19 cellular contexts compared by ENCODE assay signal in the genomic region with DNA sequence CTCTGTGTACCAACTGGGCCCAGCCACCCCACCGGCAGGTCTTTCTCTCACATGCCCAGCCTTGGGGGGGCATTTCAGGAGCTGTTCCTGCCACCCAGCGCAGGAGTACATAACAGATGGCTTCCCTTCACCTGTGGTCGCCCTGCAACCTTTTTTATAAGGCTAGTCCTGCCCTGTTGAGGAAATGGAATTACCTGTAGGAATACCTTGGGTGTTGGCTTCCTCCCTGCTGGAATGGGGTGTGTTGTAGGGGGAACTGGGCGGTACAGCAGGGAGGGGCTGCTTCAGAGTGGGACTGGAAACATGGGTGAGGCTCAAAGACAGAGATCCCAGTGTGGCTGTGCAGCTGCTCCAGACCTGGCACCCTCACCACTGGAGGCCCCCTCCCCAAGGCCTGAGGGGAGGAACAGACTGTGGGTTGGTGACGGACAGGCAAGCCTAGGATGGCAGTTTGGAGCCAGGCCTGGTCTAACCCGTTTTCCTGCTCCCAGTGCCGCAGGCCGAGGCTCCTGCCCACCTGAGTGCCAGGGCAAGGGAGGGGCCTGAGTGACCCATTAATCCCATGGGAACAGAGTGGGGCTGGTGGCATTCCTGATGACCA. TPM values are rescaled to one million over a fixed set of nuclear protein-coding genes. Genes with fewer than 3 reads are reported as not detected.
DNase-seq lines count a peak whose midpoint lies in the region; ATAC-seq and TF ChIP-seq lines count a peak whose summit lies in the region.
"Had no signal": no experiment of that assay in that cellular context is flagged by ENCODE, and none has a peak within 500 bp of the region (broad histone marks: within the 10 kb centered on the region; RNA-seq: fewer than 3 reads in every experiment).

No MANE protein-coding gene starts in this region.

- H3K27me3 Mint-ChIP-seq in activated CD4-positive, alpha-beta T cell treated with anti-CD3 and anti-CD28 coated beads, Interleukin-2, amount 10 ng/mL, durations not matched to agents 24 days and 14 days = peaks cover 36% of the 10 kb centered on the region
- H3K27me3 Mint-ChIP-seq in activated T-helper 1 cell treated with anti-CD3 and anti-CD28 coated beads, Interleukin-12 subunit alpha, Interleukin-12 subunit beta, Interleukin-2, Interleukin-4 antibody, amounts not matched to agents 30 ng/mL and 10 ng/mL and 1 ng/mL, durations not matched to agents 14 hours and 24 hours and 36 hours (ENCODE audit: insufficient read depth) = peaks cover 46% of the 10 kb centered on the region
- H3K27me3 Mint-ChIP-seq in activated T-cell treated with anti-CD3 and anti-CD28 coated beads, Interleukin-2, amount 50 U/mL, for 24 hours = peaks cover 47% of the 10 kb centered on the region
- H3K27me3 Mint-ChIP-seq in chondrocyte (ENCODE audit: low read depth) = peaks cover 24% of the 10 kb centered on the region

- no peaks in the 10 kb centered on the region for H3K9me3 Mint-ChIP-seq in activated CD4-positive, alpha-beta T cell treated with anti-CD3 and anti-CD28 coated beads, Interleukin-2, amount 10 ng/mL, durations not matched to agents 24 days and 14 days
- no peaks in the 10 kb centered on the region for H3K9me3 Mint-ChIP-seq in activated T-helper 1 cell treated with anti-CD3 and anti-CD28 coated beads, Interleukin-12 subunit alpha, Interleukin-12 subunit beta, Interleukin-2, Interleukin-4 antibody, amounts not matched to agents 30 ng/mL and 10 ng/mL and 1 ng/mL, durations not matched to agents 14 hours and 24 hours and 36 hours
- no peaks in the 10 kb centered on the region for H3K9me3 Mint-ChIP-seq in activated T-cell treated with anti-CD3 and anti-CD28 coated beads, Interleukin-2, amount 50 U/mL, for 24 hours
- no peaks in the 10 kb centered on the region for H3K9me3 Mint-ChIP-seq in chondrocyte (ENCODE audit: low read depth)

- H3K4me3 Mint-ChIP-seq in activated CD4-positive, alpha-beta T cell treated with anti-CD3 and anti-CD28 coated beads, Interleukin-2, amount 10 ng/mL, durations not matched to agents 24 days and 14 days = peak overlapping the region; percentile 75
- peak overlapping the region; percentile 52 for H3K4me3 Mint-ChIP-seq in activated T-helper 1 cell treated with anti-CD3 and anti-CD28 coated beads, Interleukin-12 subunit alpha, Interleukin-12 subunit beta, Interleukin-2, Interleukin-4 antibody, amounts not matched to agents 30 ng/mL and 10 ng/mL and 1 ng/mL, durations not matched to agents 14 hours and 24 hours and 36 hours
- no peak overlapping the region for H3K4me3 Mint-ChIP-seq in activated T-cell treated with anti-CD3 and anti-CD28 coated beads, Interleukin-2, amount 50 U/mL, for 24 hours
- no peak overlapping the region for H3K4me3 Mint-ChIP-seq in chondrocyte (ENCODE audit: unreplicated experiment)

- H3K4me1 Mint-ChIP-seq in activated CD4-positive, alpha-beta T cell treated with anti-CD3 and anti-CD28 coated beads, Interleukin-2, amount 10 ng/mL, durations not matched to agents 24 days and 14 days = peaks cover 44% of the 10 kb centered on the region
- peaks cover 42% of the 10 kb centered on the region for H3K4me1 Mint-ChIP-seq in activated T-helper 1 cell treated with anti-CD3 and anti-CD28 coated beads, Interleukin-12 subunit alpha, Interleukin-12 subunit beta, Interleukin-2, Interleukin-4 antibody, amounts not matched to agents 30 ng/mL and 10 ng/mL and 1 ng/mL, durations not matched to agents 14 hours and 24 hours and 36 hours (ENCODE audit: low read depth)
- H3K4me1 Mint-ChIP-seq in activated T-cell treated with anti-CD3 and anti-CD28 coated beads, Interleukin-2, amount 50 U/mL, for 24 hours (ENCODE audit: low read depth) = peaks cover 55% of the 10 kb centered on the region
- H3K4me1 Mint-ChIP-seq in chondrocyte (ENCODE audit: low read depth) = peaks cover 46% of the 10 kb centered on the region

- H2BK5ac ChIP-seq in mesenchymal stem cell (ENCODE audit: low read depth, low read length, poor library complexity, severe bottlenecking) = no peak overlapping the region

- peak; percentile 21 for TF ChIP-seq EP300 in transverse colon (IDR thresholded peaks at IDR 0.05; ENCODE audit: low read depth)

- no peaks in the 10 kb centered on the region for H3K9me3 ChIP-seq in mesenchymal stem cell (ENCODE audit: control insufficient read depth, low read length)
- H3K9me3 ChIP-seq in transverse colon = no peaks in the 10 kb centered on the region
- H3K9me3 ChIP-seq: thoracic aorta had no signal

- no peak overlapping the region for H3K18ac ChIP-seq in mesenchymal stem cell (ENCODE audit: low read depth in 1 of 2, low read length in 2 of 2)

- TF ChIP-seq CTCF in transverse colon (IDR thresholded peaks at IDR 0.05) (no peak), chondrocyte (IDR thresholded peaks at IDR 0.05) (no peak)

- peak overlapping the region in 1 of 2 experiments; percentile 26 for H3K23ac ChIP-seq in mesenchymal stem cell (ENCODE audit: low read length in 2 of 2)

- in situ Hi-C loops in transverse colon (cut with MboI; ENCODE audit: low pct_ligation_motif_present in 1 of 4, low pct_unique_long_range_greater_than_20kb in 1 of 4, low sequenced_read_pairs in 3 of 4) = no loop called here

- H4K91ac ChIP-seq in mesenchymal stem cell (ENCODE audit: low read length) = peak overlapping the region; percentile 31

- no peak overlapping the region for H3K27ac Mint-ChIP-seq in activated CD4-positive, alpha-beta T cell treated with anti-CD3 and anti-CD28 coated beads, Interleukin-2, amount 10 ng/mL, durations not matched to agents 24 days and 14 days
- H3K27ac Mint-ChIP-seq in activated T-helper 1 cell treated with anti-CD3 and anti-CD28 coated beads, Interleukin-12 subunit alpha, Interleukin-12 subunit beta, Interleukin-2, Interleukin-4 antibody, amounts not matched to agents 30 ng/mL and 10 ng/mL and 1 ng/mL, durations not matched to agents 14 hours and 24 hours and 36 hours = no peak overlapping the region
- H3K27ac Mint-ChIP-seq in activated T-cell treated with anti-CD3 and anti-CD28 coated beads, Interleukin-2, amount 50 U/mL, for 24 hours = no peak overlapping the region
- no peak overlapping the region for H3K27ac Mint-ChIP-seq in chondrocyte (ENCODE audit: unreplicated experiment)

- H3K4me2 ChIP-seq in mesenchymal stem cell (ENCODE audit: low read length, poor library complexity, severe bottlenecking) = no peak overlapping the region

- no peak overlapping the region for H2AK5ac ChIP-seq in mesenchymal stem cell (ENCODE audit: low read length, severe bottlenecking)

- H3K4me1 ChIP-seq in mesenchymal stem cell (ENCODE audit: control insufficient read depth, insufficient read depth, low read depth, low read length) (peaks cover 67% of the 10 kb centered on the region), transverse colon (peaks cover 52 to 79% (median 69%) of the 10 kb centered on the region in 4 donors)

- no peak overlapping the region for H3K27ac ChIP-seq in mesenchymal stem cell (ENCODE audit: low read length, poor library complexity, severe bottlenecking)
- H3K27ac ChIP-seq in transverse colon = peak overlapping the region; percentile 90 to 94 (median 92)
- H3K27ac ChIP-seq: SK-N-MC, thoracic aorta had no signal

- peak; percentile 81 for TF ChIP-seq POLR2A in transverse colon (IDR thresholded peaks at IDR 0.05)

- no peak overlapping the region for H4K8ac ChIP-seq in mesenchymal stem cell (ENCODE audit: low read length)

- no peaks in the 10 kb centered on the region for H3K36me3 Mint-ChIP-seq in activated CD4-positive, alpha-beta T cell treated with anti-CD3 and anti-CD28 coated beads, Interleukin-2, amount 10 ng/mL, durations not matched to agents 24 days and 14 days (ENCODE audit: low read depth)
- H3K36me3 Mint-ChIP-seq in activated T-helper 1 cell treated with anti-CD3 and anti-CD28 coated beads, Interleukin-12 subunit alpha, Interleukin-12 subunit beta, Interleukin-2, Interleukin-4 antibody, amounts not matched to agents 30 ng/mL and 10 ng/mL and 1 ng/mL, durations not matched to agents 14 hours and 24 hours and 36 hours (ENCODE audit: low read depth) = peaks cover 4% of the 10 kb centered on the region
- H3K36me3 Mint-ChIP-seq in activated T-cell treated with anti-CD3 and anti-CD28 coated beads, Interleukin-2, amount 50 U/mL, for 24 hours (ENCODE audit: low read depth) = peaks cover 2% of the 10 kb centered on the region
- H3K36me3 Mint-ChIP-seq in chondrocyte (ENCODE audit: low read depth) = peaks cover 5% of the 10 kb centered on the region

- no peak overlapping the region for H2BK120ac ChIP-seq in mesenchymal stem cell (ENCODE audit: low read depth, low read length)

- H2BK15ac ChIP-seq in mesenchymal stem cell (ENCODE audit: low read depth, poor library complexity, severe bottlenecking) = no peak overlapping the region

- ATAC-seq in HG03025 (IDR thresholded peaks at IDR 0.05; ENCODE audit: low FRiP score, unreplicated experiment) = no peak

- peaks cover 54 to 57% of the 10 kb centered on the region in 2 experiments for H3K27me3 ChIP-seq in mesenchymal stem cell (ENCODE audit: control insufficient read depth in 1 of 2, insufficient read depth in 1 of 2, low read length in 2 of 2)
- peaks cover 54% of the 10 kb centered on the region for H3K27me3 ChIP-seq in transverse colon

- no peak overlapping the region for H3K9ac ChIP-seq in mesenchymal stem cell (ENCODE audit: low read length)

- intact Hi-C loops in activated CD4-positive, alpha-beta T cell treated with anti-CD3 and anti-CD28 coated beads, Interleukin-2, amount 10 ng/mL, durations not matched to agents 24 days and 14 days (cut with micrococcal nuclease) = no loop called here
- intact Hi-C loops in activated T-helper 1 cell treated with anti-CD3 and anti-CD28 coated beads, Interleukin-12 subunit alpha, Interleukin-12 subunit beta, Interleukin-2, Interleukin-4 antibody, amounts not matched to agents 30 ng/mL and 10 ng/mL and 1 ng/mL, durations not matched to agents 14 hours and 24 hours and 36 hours (cut with micrococcal nuclease) = loop anchor here (5.0 to 10.0 kb wide), 3 partner anchors 476 to 758 kb away; a partner anchor contains a TSS
- intact Hi-C loops in transverse colon (cut with DNase I; ENCODE audit: low total_unique reads) = loop anchor here (10.0 kb wide), 1 partner anchor 598 kb away; no protein-coding TSS in a partner anchor

- no peaks in the 10 kb centered on the region for H3K79me1 ChIP-seq in mesenchymal stem cell (replicated peaks; ENCODE audit: low read length, poor library complexity, severe bottlenecking)

- H3K36me3 ChIP-seq in mesenchymal stem cell (ENCODE audit: control insufficient read depth in 1 of 2, insufficient read depth in 2 of 2, low read depth in 1 of 2, low read length in 2 of 2) (peaks cover 0 to 4% of the 10 kb centered on the region in 2 experiments), transverse colon (no peaks in the 10 kb centered on the region)
- H3K36me3 ChIP-seq: thoracic aorta had no signal

- H3K4ac ChIP-seq in mesenchymal stem cell (ENCODE audit: low read depth in 1 of 2, low read length in 2 of 2) = no peak overlapping the region

- DNase-seq in activated CD4-positive, alpha-beta T cell treated with anti-CD3 and anti-CD28 coated beads, Interleukin-2, amount 10 ng/mL, durations not matched to agents 24 days and 14 days = no peak
- DNase-seq in activated CD4-positive, alpha-beta T cell treated with anti-CD3 and anti-CD28 coated beads for 48 hours = no peak
- no peak for DNase-seq in activated T-helper 1 cell treated with anti-CD3 and anti-CD28 coated beads, Interleukin-12 subunit alpha, Interleukin-12 subunit beta, Interleukin-2, Interleukin-4 antibody, amounts not matched to agents 30 ng/mL and 10 ng/mL and 1 ng/mL, durations not matched to agents 14 hours and 24 hours and 36 hours (ENCODE audit: low spot score)
- DNase-seq in mesenchymal stem cell (no peak), transverse colon (peak; percentile 82), chondrocyte (ENCODE audit: low spot score) (no peak)
- DNase-seq in activated T-cell treated with anti-CD3 and anti-CD28 coated beads, Interleukin-2, amount 50 U/mL, for 24 hours = no peak
- DNase-seq: activated CD4-positive, CD25-positive, alpha-beta regulatory T cell; activated T-cell treated with anti-CD3 and anti-CD28 coated beads for 4 hours; DMS153; effector CD4-positive, alpha-beta T cell; Kasumi-1; NK-92 treated with Interleukin-12 subunit alpha and Interleukin-12 subunit beta, amount 100 ng/mL, for 24 hours had no signal

- no peak overlapping the region for H3K14ac ChIP-seq in mesenchymal stem cell (ENCODE audit: low read length in 2 of 2)

- H2BK12ac ChIP-seq in mesenchymal stem cell (ENCODE audit: low read length in 2 of 2) = peak overlapping the region in 1 of 2 experiments; percentile 11

- H3K4me3 ChIP-seq in mesenchymal stem cell (ENCODE audit: insufficient read depth in 1 of 2, low read depth in 1 of 2, low read length in 2 of 2) = no peak overlapping the region
- H3K4me3 ChIP-seq in transverse colon = peak overlapping the region in 1 of 4 donors; percentile 24
- H3K4me3 ChIP-seq: SK-N-MC had no signal

- WGBS in mesenchymal stem cell = 63% methylated on average over 8 of the region's 8 CpGs
- 25% methylated on average over 8 of the region's 8 CpGs; no CpG with 5 or more reads in 1 of the 2 donors for WGBS in transverse colon (ENCODE audit: low coverage in 1 of 2), 2 donors

- no peak overlapping the region for H2AFZ ChIP-seq in mesenchymal stem cell (ENCODE audit: low read depth, low read length)

RNA-seq across cellular contexts. Expression of a gene that starts 4.4 kb away (rescaled TPM):
- total RNA-seq in activated CD4-positive, alpha-beta T cell treated with anti-CD3 and anti-CD28 coated beads, Interleukin-2, amount 10 ng/mL, durations not matched to agents 24 days and 14 days = 3.6 and 4.4 TPM in 2 replicates
- total RNA-seq in activated T-helper 1 cell treated with anti-CD3 and anti-CD28 coated beads, Interleukin-12 subunit alpha, Interleukin-12 subunit beta, Interleukin-2, Interleukin-4 antibody, amounts not matched to agents 30 ng/mL and 10 ng/mL and 1 ng/mL, durations not matched to agents 14 hours and 24 hours and 36 hours = 2.8 and 3.0 TPM in 2 replicates
- polyA plus RNA-seq in mesenchymal stem cell (2013, experiment 1 of 2) = 0.95 TPM
- 1.3 TPM for polyA plus RNA-seq in mesenchymal stem cell (2013, experiment 2 of 2)
- total RNA-seq in transverse colon (1 to 10 TPM; 3.4 to 7.9 (median 7.2) TPM), chondrocyte (4.3 to 5.5 TPM (median 4.5 TPM) in 3 replicates)

RNA-seq across cellular contexts. Expression of a gene that starts 19.5 kb away (rescaled TPM):
- total RNA-seq in activated CD4-positive, alpha-beta T cell treated with anti-CD3 and anti-CD28 coated beads, Interleukin-2, amount 10 ng/mL, durations not matched to agents 24 days and 14 days = 5.8 and 6.2 TPM in 2 replicates
- total RNA-seq in activated T-helper 1 cell treated with anti-CD3 and anti-CD28 coated beads, Interleukin-12 subunit alpha, Interleukin-12 subunit beta, Interleukin-2, Interleukin-4 antibody, amounts not matched to agents 30 ng/mL and 10 ng/mL and 1 ng/mL, durations not matched to agents 14 hours and 24 hours and 36 hours = 5.7 and 6.8 TPM in 2 replicates
- 14.2 TPM for polyA plus RNA-seq in mesenchymal stem cell (2013, experiment 1 of 2)
- 14.3 TPM for polyA plus RNA-seq in mesenchymal stem cell (2013, experiment 2 of 2)
- total RNA-seq in transverse colon (10 to 100 TPM; 18.3 to 57.2 (median 37.2) TPM), chondrocyte (8.9 to 10.6 TPM (median 9.7 TPM) in 3 replicates)

RNA-seq across cellular contexts. Expression of a gene that starts 31.9 kb away (rescaled TPM):
- 79.7 and 84.5 TPM in 2 replicates for total RNA-seq in activated CD4-positive, alpha-beta T cell treated with anti-CD3 and anti-CD28 coated beads, Interleukin-2, amount 10 ng/mL, durations not matched to agents 24 days and 14 days
- 82.9 and 86.8 TPM in 2 replicates for total RNA-seq in activated T-helper 1 cell treated with anti-CD3 and anti-CD28 coated beads, Interleukin-12 subunit alpha, Interleukin-12 subunit beta, Interleukin-2, Interleukin-4 antibody, amounts not matched to agents 30 ng/mL and 10 ng/mL and 1 ng/mL, durations not matched to agents 14 hours and 24 hours and 36 hours
- 32.8 TPM for polyA plus RNA-seq in mesenchymal stem cell (2013, experiment 1 of 2)
- polyA plus RNA-seq in mesenchymal stem cell (2013, experiment 2 of 2) = 32.9 TPM
- 100 to 1,000 TPM in 3 of 4 donors, 10 to 100 TPM in 1; 90.6 to 196 (median 115) TPM for total RNA-seq in transverse colon
- 73.7 to 91.1 TPM (median 75.2 TPM) in 3 replicates for total RNA-seq in chondrocyte

RNA-seq across cellular contexts. Expression of a gene that starts 44.6 kb away (rescaled TPM):
- total RNA-seq in activated CD4-positive, alpha-beta T cell treated with anti-CD3 and anti-CD28 coated beads, Interleukin-2, amount 10 ng/mL, durations not matched to agents 24 days and 14 days = 0.24 TPM in 1 of 2 replicates, not detected in the other
- total RNA-seq in activated T-helper 1 cell treated with anti-CD3 and anti-CD28 coated beads, Interleukin-12 subunit alpha, Interleukin-12 subunit beta, Interleukin-2, Interleukin-4 antibody, amounts not matched to agents 30 ng/mL and 10 ng/mL and 1 ng/mL, durations not matched to agents 14 hours and 24 hours and 36 hours = not detected in 2 replicates
- polyA plus RNA-seq in mesenchymal stem cell (2013, experiment 1 of 2) = 0.62 TPM
- 0.53 TPM for polyA plus RNA-seq in mesenchymal stem cell (2013, experiment 2 of 2)
- total RNA-seq in transverse colon = 100 to 1,000 TPM in 1 of 4 donors, 10 to 100 TPM in 3; 18.5 to 108 (median 62.7) TPM
- 10.9 to 27.6 TPM (median 12.6 TPM) in 3 replicates for total RNA-seq in chondrocyte

RNA-seq across cellular contexts. Expression of a gene that starts 49.4 kb away (rescaled TPM):
- not detected in 2 replicates for total RNA-seq in activated CD4-positive, alpha-beta T cell treated with anti-CD3 and anti-CD28 coated beads, Interleukin-2, amount 10 ng/mL, durations not matched to agents 24 days and 14 days
- total RNA-seq in activated T-helper 1 cell treated with anti-CD3 and anti-CD28 coated beads, Interleukin-12 subunit alpha, Interleukin-12 subunit beta, Interleukin-2, Interleukin-4 antibody, amounts not matched to agents 30 ng/mL and 10 ng/mL and 1 ng/mL, durations not matched to agents 14 hours and 24 hours and 36 hours = not detected in 2 replicates
- not detected for polyA plus RNA-seq in mesenchymal stem cell (2013, experiment 1 of 2)
- polyA plus RNA-seq in mesenchymal stem cell (2013, experiment 2 of 2) = not detected
- total RNA-seq in transverse colon (under 1 TPM in 2 of 4 donors, not detected in 2; 0.32 to 0.41 TPM), chondrocyte (not detected in 3 replicates)
- total RNA-seq: A172, frontal cortex, kidney epithelial cell, thoracic aorta had no signal

Comparison
In these comparisons a context has a peak if more than half of its experiments do, and no peak if none do; other contexts are left out.
1. H3K4me3 Mint-ChIP-seq: peak in activated CD4-positive, alpha-beta T cell treated with anti-CD3 and anti-CD28 coated beads, Interleukin-2, amount 10 ng/mL, durations not matched to agents 24 days and 14 days (single experiment) and activated T-helper 1 cell treated with anti-CD3 and anti-CD28 coated beads, Interleukin-12 subunit alpha, Interleukin-12 subunit beta, Interleukin-2, Interleukin-4 antibody, amounts not matched to agents 30 ng/mL and 10 ng/mL and 1 ng/mL, durations not matched to agents 14 hours and 24 hours and 36 hours (single experiment); none in activated T-cell treated with anti-CD3 and anti-CD28 coated beads, Interleukin-2, amount 50 U/mL, for 24 hours (single experiment) and chondrocyte (single experiment).